2 cellular contexts compared by ENCODE assay signal in the genomic region with DNA sequence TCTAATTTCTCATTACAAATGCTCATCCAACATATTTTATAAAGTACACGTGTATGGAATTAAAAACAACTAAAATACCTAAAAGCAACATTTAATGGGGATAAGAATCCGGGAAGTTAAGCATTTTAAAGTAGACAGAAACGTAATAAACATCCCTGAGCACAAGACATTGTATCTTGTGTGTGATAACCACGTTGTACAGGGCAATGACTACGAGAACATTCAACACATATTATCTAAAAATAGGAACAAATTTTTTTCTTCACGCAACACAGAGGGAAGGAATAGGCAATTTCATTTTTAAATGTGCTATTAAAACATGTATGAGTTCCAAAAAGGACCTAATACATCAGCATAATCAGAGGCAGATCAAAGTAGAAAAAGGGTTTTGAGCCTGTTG.
TF ChIP-seq lines count a peak whose summit lies in the region.

No MANE protein-coding gene starts in this region.

TF ChIP-seq in GM23338, 12 proteins besides CTCF, POLR2A, EP300 and RAD21 (continues in another document):
- TF ChIP-seq ZNF114 (CRISPR knock-in tag; IDR thresholded peaks at IDR 0.05) (no peak), POLR2AphosphoS5 (IDR thresholded peaks at IDR 0.05; ENCODE audit: low read depth) (no peak), EZH2phosphoT487 (IDR thresholded peaks at IDR 0.05; ENCODE audit: unreplicated experiment) (no peak), ETS1 (IDR thresholded peaks at IDR 0.05) (no peak), CREB1 (CRISPR knock-in tag; IDR thresholded peaks at IDR 0.05; ENCODE audit: low read depth) (no peak), EZH2 (IDR thresholded peaks at IDR 0.05; ENCODE audit: low read depth, unreplicated experiment) (no peak), NANOG (IDR thresholded peaks at IDR 0.05; ENCODE audit: borderline replicate concordance) (no peak), STAT1 (IDR thresholded peaks at IDR 0.05; ENCODE audit: unreplicated experiment) (no peak)
- TF ChIP-seq, protein P1, sequence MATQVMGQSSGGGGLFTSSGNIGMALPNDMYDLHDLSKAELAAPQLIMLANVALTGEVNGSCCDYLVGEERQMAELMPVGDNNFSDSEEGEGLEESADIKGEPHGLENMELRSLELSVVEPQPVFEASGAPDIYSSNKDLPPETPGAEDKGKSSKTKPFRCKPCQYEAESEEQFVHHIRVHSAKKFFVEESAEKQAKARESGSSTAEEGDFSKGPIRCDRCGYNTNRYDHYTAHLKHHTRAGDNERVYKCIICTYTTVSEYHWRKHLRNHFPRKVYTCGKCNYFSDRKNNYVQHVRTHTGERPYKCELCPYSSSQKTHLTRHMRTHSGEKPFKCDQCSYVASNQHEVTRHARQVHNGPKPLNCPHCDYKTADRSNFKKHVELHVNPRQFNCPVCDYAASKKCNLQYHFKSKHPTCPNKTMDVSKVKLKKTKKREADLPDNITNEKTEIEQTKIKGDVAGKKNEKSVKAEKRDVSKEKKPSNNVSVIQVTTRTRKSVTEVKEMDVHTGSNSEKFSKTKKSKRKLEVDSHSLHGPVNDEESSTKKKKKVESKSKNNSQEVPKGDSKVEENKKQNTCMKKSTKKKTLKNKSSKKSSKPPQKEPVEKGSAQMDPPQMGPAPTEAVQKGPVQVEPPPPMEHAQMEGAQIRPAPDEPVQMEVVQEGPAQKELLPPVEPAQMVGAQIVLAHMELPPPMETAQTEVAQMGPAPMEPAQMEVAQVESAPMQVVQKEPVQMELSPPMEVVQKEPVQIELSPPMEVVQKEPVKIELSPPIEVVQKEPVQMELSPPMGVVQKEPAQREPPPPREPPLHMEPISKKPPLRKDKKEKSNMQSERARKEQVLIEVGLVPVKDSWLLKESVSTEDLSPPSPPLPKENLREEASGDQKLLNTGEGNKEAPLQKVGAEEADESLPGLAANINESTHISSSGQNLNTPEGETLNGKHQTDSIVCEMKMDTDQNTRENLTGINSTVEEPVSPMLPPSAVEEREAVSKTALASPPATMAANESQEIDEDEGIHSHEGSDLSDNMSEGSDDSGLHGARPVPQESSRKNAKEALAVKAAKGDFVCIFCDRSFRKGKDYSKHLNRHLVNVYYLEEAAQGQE (IDR thresholded peaks at IDR 0.05; ENCODE audit: unreplicated experiment), result no peak
- TF ChIP-seq, protein P2, sequence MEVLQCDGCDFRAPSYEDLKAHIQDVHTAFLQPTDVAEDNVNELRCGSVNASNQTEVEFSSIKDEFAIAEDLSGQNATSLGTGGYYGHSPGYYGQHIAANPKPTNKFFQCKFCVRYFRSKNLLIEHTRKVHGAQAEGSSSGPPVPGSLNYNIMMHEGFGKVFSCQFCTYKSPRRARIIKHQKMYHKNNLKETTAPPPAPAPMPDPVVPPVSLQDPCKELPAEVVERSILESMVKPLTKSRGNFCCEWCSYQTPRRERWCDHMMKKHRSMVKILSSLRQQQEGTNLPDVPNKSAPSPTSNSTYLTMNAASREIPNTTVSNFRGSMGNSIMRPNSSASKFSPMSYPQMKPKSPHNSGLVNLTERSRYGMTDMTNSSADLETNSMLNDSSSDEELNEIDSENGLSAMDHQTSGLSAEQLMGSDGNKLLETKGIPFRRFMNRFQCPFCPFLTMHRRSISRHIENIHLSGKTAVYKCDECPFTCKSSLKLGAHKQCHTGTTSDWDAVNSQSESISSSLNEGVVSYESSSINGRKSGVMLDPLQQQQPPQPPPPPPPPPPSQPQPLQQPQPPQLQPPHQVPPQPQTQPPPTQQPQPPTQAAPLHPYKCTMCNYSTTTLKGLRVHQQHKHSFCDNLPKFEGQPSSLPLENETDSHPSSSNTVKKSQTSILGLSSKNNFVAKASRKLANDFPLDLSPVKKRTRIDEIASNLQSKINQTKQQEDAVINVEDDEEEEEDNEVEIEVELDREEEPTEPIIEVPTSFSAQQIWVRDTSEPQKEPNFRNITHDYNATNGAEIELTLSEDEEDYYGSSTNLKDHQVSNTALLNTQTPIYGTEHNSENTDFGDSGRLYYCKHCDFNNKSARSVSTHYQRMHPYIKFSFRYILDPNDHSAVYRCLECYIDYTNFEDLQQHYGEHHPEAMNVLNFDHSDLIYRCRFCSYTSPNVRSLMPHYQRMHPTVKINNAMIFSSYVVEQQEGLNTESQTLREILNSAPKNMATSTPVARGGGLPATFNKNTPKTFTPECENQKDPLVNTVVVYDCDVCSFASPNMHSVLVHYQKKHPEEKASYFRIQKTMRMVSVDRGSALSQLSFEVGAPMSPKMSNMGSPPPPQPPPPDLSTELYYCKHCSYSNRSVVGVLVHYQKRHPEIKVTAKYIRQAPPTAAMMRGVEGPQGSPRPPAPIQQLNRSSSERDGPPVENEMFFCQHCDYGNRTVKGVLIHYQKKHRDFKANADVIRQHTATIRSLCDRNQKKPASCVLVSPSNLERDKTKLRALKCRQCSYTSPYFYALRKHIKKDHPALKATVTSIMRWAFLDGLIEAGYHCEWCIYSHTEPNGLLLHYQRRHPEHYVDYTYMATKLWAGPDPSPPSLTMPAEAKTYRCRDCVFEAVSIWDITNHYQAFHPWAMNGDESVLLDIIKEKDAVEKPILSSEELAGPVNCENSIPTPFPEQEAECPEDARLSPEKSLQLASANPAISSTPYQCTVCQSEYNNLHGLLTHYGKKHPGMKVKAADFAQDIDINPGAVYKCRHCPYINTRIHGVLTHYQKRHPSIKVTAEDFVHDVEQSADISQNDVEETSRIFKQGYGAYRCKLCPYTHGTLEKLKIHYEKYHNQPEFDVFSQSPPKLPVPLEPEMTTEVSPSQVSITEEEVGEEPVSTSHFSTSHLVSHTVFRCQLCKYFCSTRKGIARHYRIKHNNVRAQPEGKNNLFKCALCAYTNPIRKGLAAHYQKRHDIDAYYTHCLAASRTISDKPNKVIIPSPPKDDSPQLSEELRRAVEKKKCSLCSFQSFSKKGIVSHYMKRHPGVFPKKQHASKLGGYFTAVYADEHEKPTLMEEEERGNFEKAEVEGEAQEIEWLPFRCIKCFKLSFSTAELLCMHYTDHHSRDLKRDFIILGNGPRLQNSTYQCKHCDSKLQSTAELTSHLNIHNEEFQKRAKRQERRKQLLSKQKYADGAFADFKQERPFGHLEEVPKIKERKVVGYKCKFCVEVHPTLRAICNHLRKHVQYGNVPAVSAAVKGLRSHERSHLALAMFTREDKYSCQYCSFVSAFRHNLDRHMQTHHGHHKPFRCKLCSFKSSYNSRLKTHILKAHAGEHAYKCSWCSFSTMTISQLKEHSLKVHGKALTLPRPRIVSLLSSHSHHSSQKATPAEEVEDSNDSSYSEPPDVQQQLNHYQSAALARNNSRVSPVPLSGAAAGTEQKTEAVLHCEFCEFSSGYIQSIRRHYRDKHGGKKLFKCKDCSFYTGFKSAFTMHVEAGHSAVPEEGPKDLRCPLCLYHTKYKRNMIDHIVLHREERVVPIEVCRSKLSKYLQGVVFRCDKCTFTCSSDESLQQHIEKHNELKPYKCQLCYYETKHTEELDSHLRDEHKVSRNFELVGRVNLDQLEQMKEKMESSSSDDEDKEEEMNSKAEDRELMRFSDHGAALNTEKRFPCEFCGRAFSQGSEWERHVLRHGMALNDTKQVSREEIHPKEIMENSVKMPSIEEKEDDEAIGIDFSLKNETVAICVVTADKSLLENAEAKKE (CRISPR knock-in tag; IDR thresholded peaks at IDR 0.05), result no peak

TF ChIP-seq in K562, 482 proteins besides CTCF, POLR2A, EP300 and RAD21:
- TF ChIP-seq MCM3 (IDR thresholded peaks at IDR 0.05), result no peak
